In the genomic region with DNA sequence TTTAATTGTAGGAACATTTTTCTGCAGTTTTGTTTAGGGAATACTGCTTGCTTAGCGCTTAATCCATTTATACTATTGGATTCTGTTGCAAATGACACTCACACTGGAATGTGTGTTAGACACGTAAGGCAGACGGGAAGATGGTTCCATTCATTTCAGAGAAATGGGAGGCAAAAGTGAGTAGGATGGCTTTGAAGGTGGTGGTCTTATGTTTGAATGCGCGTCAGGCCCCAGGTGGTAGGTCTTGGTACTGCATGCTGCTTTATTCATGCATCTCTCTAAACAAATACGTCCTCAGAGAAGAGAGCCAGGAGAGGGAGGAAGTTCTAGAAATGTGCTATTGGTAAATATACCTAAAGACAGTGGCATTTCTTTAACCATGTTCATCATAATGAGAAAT, we compare ENCODE assay signal across 9 cellular contexts.
DNase-seq lines count a peak whose midpoint lies in the region; ATAC-seq and TF ChIP-seq lines count a peak whose summit lies in the region.
"Had no signal": no experiment of that assay in that cellular context is flagged by ENCODE, and none has a peak within 500 bp of the region (broad histone marks: within the 10 kb centered on the region; RNA-seq: fewer than 3 reads in every experiment).

No MANE protein-coding gene starts in this region.

- H3K27me3 Mint-ChIP-seq in mesothelial cell of epicardium (ENCODE audit: low read depth), result no peaks in the 10 kb centered on the region
- H3K27me3 Mint-ChIP-seq: naive B cell had no signal

- ATAC-seq in upper lobe of left lung (ENCODE audit: low FRiP score in 2 of 2), result no peak
- ATAC-seq in gastrocnemius medialis, result no peak
- ATAC-seq in GM18870 (IDR thresholded peaks at IDR 0.05; ENCODE audit: unreplicated experiment), result no peak

- in situ Hi-C loops in astrocyte of the cerebellum (cut with HindIII; ENCODE audit: low sequenced_read_pairs), result no loop called here
- in situ Hi-C loops in gastrocnemius medialis (cut with MboI; ENCODE audit: low sequenced_read_pairs in 4 of 4), result no loop called here

- intact Hi-C loops in gastrocnemius medialis (cut with DNase I; ENCODE audit: low total_unique reads), result no loop called here

- H3K4me2 ChIP-seq in DOHH2 (ENCODE audit: low read length), result no peak overlapping the region

- H3K9me3 Mint-ChIP-seq in mesothelial cell of epicardium, result peaks cover 10% of the 10 kb centered on the region

- TF ChIP-seq EP300 in upper lobe of left lung (IDR thresholded peaks at IDR 0.05), result no peak

- H3K36me3 Mint-ChIP-seq in mesothelial cell of epicardium, result no peaks in the 10 kb centered on the region

- no peaks in the 10 kb centered on the region for H4K20me1 ChIP-seq in DOHH2 (ENCODE audit: control insufficient read depth, insufficient read depth, low read depth, low read length)

- DNase-seq in HK-2 (ENCODE audit: unreplicated experiment) (peak; percentile 0), astrocyte of the cerebellum (ENCODE audit: low read depth) (no peak), mesothelial cell of epicardium (ENCODE audit: low spot score in 2 of 2, unreplicated experiment in 2 of 2) (no peak), upper lobe of left lung (no peak), gastrocnemius medialis (no peak)
- DNase-seq: activated T-cell treated with anti-CD3 and anti-CD28 coated beads for 4 hours, naive B cell had no signal

- H3K4me3 ChIP-seq in DOHH2 (ENCODE audit: low read length), result no peak overlapping the region
- H3K4me3 ChIP-seq in astrocyte of the cerebellum (ENCODE audit: low read depth, low read length), result no peak overlapping the region
- H3K4me3 ChIP-seq in upper lobe of left lung, result no peak overlapping the region
- H3K4me3 ChIP-seq in gastrocnemius medialis, result no peak overlapping the region

- H3K79me2 ChIP-seq in DOHH2 (ENCODE audit: control insufficient read depth, low read length), result no peaks in the 10 kb centered on the region

- no peaks in the 10 kb centered on the region for H3F3A ChIP-seq in DOHH2 (ENCODE audit: control insufficient read depth, insufficient read depth)

- H3K9me3 ChIP-seq in DOHH2 (ENCODE audit: control insufficient read depth, insufficient read depth, low read length), result no peaks in the 10 kb centered on the region
- H3K9me3 ChIP-seq in upper lobe of left lung, result no peaks in the 10 kb centered on the region
- no peaks in the 10 kb centered on the region for H3K9me3 ChIP-seq in gastrocnemius medialis

- H3K36me3 ChIP-seq in DOHH2 (ENCODE audit: control insufficient read depth, low read length) (no peaks in the 10 kb centered on the region), upper lobe of left lung (no peaks in the 10 kb centered on the region), gastrocnemius medialis (no peaks in the 10 kb centered on the region)

- H3K4me1 ChIP-seq in DOHH2 (ENCODE audit: control insufficient read depth, low read length), result no peaks in the 10 kb centered on the region
- H3K4me1 ChIP-seq in upper lobe of left lung, result no peaks in the 10 kb centered on the region
- no peaks in the 10 kb centered on the region for H3K4me1 ChIP-seq in gastrocnemius medialis

- H3K4me1 Mint-ChIP-seq in mesothelial cell of epicardium, result no peaks in the 10 kb centered on the region
- H3K4me1 Mint-ChIP-seq: naive B cell had no signal

- H3K4me3 Mint-ChIP-seq in mesothelial cell of epicardium, result no peak overlapping the region
- H3K4me3 Mint-ChIP-seq: naive B cell had no signal

- H3K27ac Mint-ChIP-seq in mesothelial cell of epicardium, result no peak overlapping the region
- H3K27ac Mint-ChIP-seq: naive B cell had no signal

- TF ChIP-seq CTCF in DOHH2 (IDR thresholded peaks at IDR 0.05; ENCODE audit: low read depth, low read length, poor library complexity, severe bottlenecking) (peak; percentile 53), astrocyte of the cerebellum (IDR thresholded peaks at IDR 0.05; ENCODE audit: low read depth, low read length, missing control alignments) (peak; percentile 58), mesothelial cell of epicardium (IDR thresholded peaks at IDR 0.05; ENCODE audit: unreplicated experiment) (peak; percentile 83), upper lobe of left lung (IDR thresholded peaks at IDR 0.05) (peak in 2 of 6 experiments; percentile 7 to 9), gastrocnemius medialis (IDR thresholded peaks at IDR 0.05 in 4 of 5, conservative IDR thresholded peaks at IDR 0.05 in 1 of 5) (peak in 1 of 5 experiments; percentile 14)

- WGBS in upper lobe of left lung, 2 donors, result 66 to 71% methylated on average over 6 of the region's 6 CpGs

- H3K27ac ChIP-seq in DOHH2 (ENCODE audit: low read depth, low read length), result no peak overlapping the region
- no peak overlapping the region for H3K27ac ChIP-seq in upper lobe of left lung
- no peak overlapping the region for H3K27ac ChIP-seq in gastrocnemius medialis

- H3K27me3 ChIP-seq in DOHH2 (ENCODE audit: control insufficient read depth, low read length), result no peaks in the 10 kb centered on the region
- H3K27me3 ChIP-seq in upper lobe of left lung, result no peaks in the 10 kb centered on the region
- no peaks in the 10 kb centered on the region for H3K27me3 ChIP-seq in gastrocnemius medialis

- TF ChIP-seq POLR2A in upper lobe of left lung (IDR thresholded peaks at IDR 0.05) (no peak), gastrocnemius medialis (IDR thresholded peaks at IDR 0.05) (no peak)

- H3K9me2 ChIP-seq in DOHH2 (replicated peaks; ENCODE audit: control insufficient read depth, low read length), result no peaks in the 10 kb centered on the region
